In the genomic region with DNA sequence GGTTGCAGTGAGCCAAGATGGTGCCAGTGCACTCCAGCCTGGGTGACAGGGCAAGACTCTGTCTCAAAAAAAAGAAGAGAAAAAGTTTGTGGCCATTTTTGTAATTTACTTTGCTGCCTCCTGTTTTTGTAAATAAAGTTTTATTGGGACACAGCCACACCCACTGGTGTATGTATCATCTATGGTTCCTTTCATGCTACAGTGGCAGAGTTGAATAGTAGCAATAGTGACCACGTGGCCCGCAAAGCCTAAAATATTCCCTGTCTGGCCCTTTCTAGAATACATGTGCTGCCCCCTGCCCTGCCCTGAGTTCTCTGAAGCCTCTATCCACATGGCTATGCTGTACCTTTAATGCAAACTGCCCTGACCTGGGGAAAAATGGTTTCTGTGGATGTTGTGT, we compare ENCODE assay signal across 20 cellular contexts.
A peak's percentile ranks its signal among the peaks of the same experiment; 100 is the strongest.
DNase-seq lines count a peak whose midpoint lies in the region; ATAC-seq, FAIRE-seq and TF ChIP-seq lines count a peak whose summit lies in the region.
"Had no signal": no experiment of that assay in that cellular context is flagged by ENCODE, and none has a peak within 500 bp of the region (broad histone marks: within the 10 kb centered on the region; RNA-seq: fewer than 3 reads in every experiment).

No MANE protein-coding gene starts in this region.

- no peak overlapping the region for H3K4me3 Mint-ChIP-seq in activated CD8-positive, alpha-beta T cell treated with anti-CD3 and anti-CD28 coated beads for 36 hours
- H3K4me3 Mint-ChIP-seq: CD4-positive, alpha-beta memory T cell had no signal

- no peak overlapping the region for H3K4me2 ChIP-seq in HepG2 (ENCODE audit: low read depth, low read length)
- no peak overlapping the region for H3K4me2 ChIP-seq in K562 (ENCODE audit: insufficient read depth, low read length)
- H3K4me2 ChIP-seq in osteoblast (ENCODE audit: insufficient read depth, low read length), result no peak overlapping the region
- H3K4me2 ChIP-seq: A549 had no signal

- H3K9me1 ChIP-seq in K562 (ENCODE audit: control insufficient read depth, insufficient read depth, low read length), result no peaks in the 10 kb centered on the region

- H3K79me2 ChIP-seq in HepG2 (ENCODE audit: insufficient read depth, low read length) (no peaks in the 10 kb centered on the region), K562 (ENCODE audit: control insufficient read depth, insufficient read depth, low read length) (no peaks in the 10 kb centered on the region), osteoblast (ENCODE audit: insufficient read depth, low read length) (no peaks in the 10 kb centered on the region)

- CTCF ChIA-PET in HepG2 (lab: Yijun Ruan, JAX; ENCODE audit: low intra/inter-chr PET ratio, low total read pairs), result no interaction called here
- CTCF ChIA-PET in K562 (lab: Yijun Ruan, JAX; ENCODE audit: low intra/inter-chr PET ratio), result no interaction called here
- CTCF ChIA-PET in activated CD8-positive, alpha-beta T cell treated with anti-CD3 and anti-CD28 coated beads for 36 hours (lab: Charles Lee), result no interaction called here

- TF ChIP-seq POLR2A in HepG2 (IDR thresholded peaks at IDR 0.05; ENCODE audit: insufficient read depth in 1 of 2, low read depth in 2 of 2, low read length in 2 of 2) (no peak), right lobe of liver (IDR thresholded peaks at IDR 0.05) (no peak), K562 (conservative IDR thresholded peaks at IDR 0.05) (no peak)

- no peak for TF ChIP-seq EP300 in HepG2 (IDR thresholded peaks at IDR 0.05; ENCODE audit: low read depth in 2 of 2, low read length in 2 of 2)
- TF ChIP-seq EP300 in HepG2 (CRISPR knock-in tag; IDR thresholded peaks at IDR 0.05; ENCODE audit: borderline replicate concordance), result no peak
- no peak for TF ChIP-seq EP300 in K562 (IDR thresholded peaks at IDR 0.05; ENCODE audit: low read length)

- no peaks in the 10 kb centered on the region for H4K20me1 ChIP-seq in HepG2 (ENCODE audit: insufficient read depth, low read length)
- H4K20me1 ChIP-seq in K562 (replicated peaks; ENCODE audit: control insufficient read depth, insufficient read depth, low read length), result no peaks in the 10 kb centered on the region
- H4K20me1 ChIP-seq in osteoblast (ENCODE audit: insufficient read depth, low read length), result no peaks in the 10 kb centered on the region

- H3K27me3 ChIP-seq in HepG2 (ENCODE audit: control insufficient read depth in 1 of 2, insufficient read depth in 2 of 2, low read length in 2 of 2) (peaks cover 0 to 26% of the 10 kb centered on the region in 2 experiments), right lobe of liver (no peaks in the 10 kb centered on the region), K562 (ENCODE audit: control insufficient read depth in 2 of 2, insufficient read depth in 2 of 2, low read length in 2 of 2) (no peaks in the 10 kb centered on the region), osteoblast (ENCODE audit: insufficient read depth, low read length) (no peaks in the 10 kb centered on the region)

- no peaks in the 10 kb centered on the region for H3K4me1 Mint-ChIP-seq in activated CD8-positive, alpha-beta T cell treated with anti-CD3 and anti-CD28 coated beads for 36 hours (ENCODE audit: low read depth)
- H3K4me1 Mint-ChIP-seq: CD4-positive, alpha-beta memory T cell had no signal

- no peak overlapping the region for H3K27ac Mint-ChIP-seq in activated CD8-positive, alpha-beta T cell treated with anti-CD3 and anti-CD28 coated beads for 36 hours
- H3K27ac Mint-ChIP-seq: CD4-positive, alpha-beta memory T cell had no signal

- H3K36me3 Mint-ChIP-seq in activated CD8-positive, alpha-beta T cell treated with anti-CD3 and anti-CD28 coated beads for 36 hours (ENCODE audit: low read depth), result no peaks in the 10 kb centered on the region
- H3K36me3 Mint-ChIP-seq: CD4-positive, alpha-beta memory T cell had no signal

- intact Hi-C loops in HepG2 (cut with micrococcal nuclease; ENCODE audit: unreplicated experiment), result no loop called here
- intact Hi-C loops in right lobe of liver (cut with DNase I), result no loop called here
- intact Hi-C loops in K562 (cut with micrococcal nuclease), result no loop called here
- intact Hi-C loops in activated CD8-positive, alpha-beta T cell treated with anti-CD3 and anti-CD28 coated beads for 36 hours (cut with micrococcal nuclease), result no loop called here

- H3K27ac ChIP-seq in HepG2 (ENCODE audit: extremely low read length, insufficient read depth, low read length), result no peak overlapping the region
- no peak overlapping the region for H3K27ac ChIP-seq in right lobe of liver
- no peak overlapping the region for H3K27ac ChIP-seq in K562 (ENCODE audit: extremely low read depth, low read depth, low read length)
- no peak overlapping the region for H3K27ac ChIP-seq in osteoblast (ENCODE audit: low read depth, low read length)
- H3K27ac ChIP-seq: A549 had no signal

- in situ Hi-C loops in HepG2 (cut with HindIII; ENCODE audit: extremely low pct_ligation_motif_present, low pct_unique_long_range_greater_than_20kb) (no loop called here), K562 (cut with MboI) (no loop called here)

- no peak overlapping the region for H3K9ac ChIP-seq in HepG2 (ENCODE audit: insufficient read depth, low read depth, low read length)
- no peak overlapping the region for H3K9ac ChIP-seq in K562 (ENCODE audit: insufficient read depth in 1 of 2, low read depth in 2 of 2, low read length in 2 of 2)

- DNase-seq in HepG2 (ENCODE audit: low spot score) (no peak), right lobe of liver (no peak), K562 (ENCODE audit: extremely low read depth in 1 of 4, low spot score in 3 of 4) (no peak), osteoblast (ENCODE audit: insufficient read length, low spot score, missing footprints) (peak; percentile 60), AG08395 (ENCODE audit: low spot score) (no peak)
- no peak for DNase-seq in activated CD8-positive, alpha-beta T cell treated with anti-CD3 and anti-CD28 coated beads for 36 hours
- DNase-seq: 8988T; ACHN; C1 segment of cervical spinal cord; Calu3; CD4-positive, alpha-beta memory T cell; COR-L47; DMS53; DMS79 treated with DMSO at 0.1 percent for 48 hours; GF-D8; H7; HCEC 1CT had no signal

- H3K4me3 ChIP-seq in HepG2 (replicated peaks in 1 of 3; ENCODE audit: insufficient read depth in 1 of 3, low read depth in 2 of 3, low read length in 3 of 3), result no peak overlapping the region
- no peak overlapping the region for H3K4me3 ChIP-seq in right lobe of liver
- no peak overlapping the region for H3K4me3 ChIP-seq in K562
- H3K4me3 ChIP-seq in osteoblast (ENCODE audit: insufficient read depth, low read length), result no peak overlapping the region
- H3K4me3 ChIP-seq: A549 had no signal

- H3K27me3 Mint-ChIP-seq in activated CD8-positive, alpha-beta T cell treated with anti-CD3 and anti-CD28 coated beads for 36 hours, result no peaks in the 10 kb centered on the region

- no peaks in the 10 kb centered on the region for H3K36me3 ChIP-seq in HepG2 (replicated peaks in 1 of 2; ENCODE audit: control insufficient read depth in 1 of 2, insufficient read depth in 2 of 2, low read length in 2 of 2)
- no peaks in the 10 kb centered on the region for H3K36me3 ChIP-seq in right lobe of liver
- H3K36me3 ChIP-seq in K562 (ENCODE audit: control insufficient read depth, insufficient read depth, low read length), result no peaks in the 10 kb centered on the region
- no peaks in the 10 kb centered on the region for H3K36me3 ChIP-seq in osteoblast (ENCODE audit: insufficient read depth, low read length)

- TF ChIP-seq CTCF in HepG2 (CRISPR knock-in tag; IDR thresholded peaks at IDR 0.05) (no peak), right lobe of liver (IDR thresholded peaks at IDR 0.05) (no peak), K562 (IDR thresholded peaks at IDR 0.05 in 2 of 3, conservative IDR thresholded peaks at IDR 0.05 in 1 of 3; ENCODE audit: insufficient read depth in 2 of 3, low read depth in 1 of 3, low read length in 3 of 3) (no peak), osteoblast (IDR thresholded peaks at IDR 0.05; ENCODE audit: extremely low read depth, low read depth, low read length) (no peak)
- TF ChIP-seq CTCF in activated CD8-positive, alpha-beta T cell treated with anti-CD3 and anti-CD28 coated beads for 36 hours (IDR thresholded peaks at IDR 0.05), result no peak

- 29% methylated on average over 2 of the region's 2 CpGs for WGBS in HepG2 (ENCODE audit: low lambda C conversion rate)
- WGBS in right lobe of liver (ENCODE audit: insufficient coverage, low coverage, low lambda C conversion rate, missing lambda C conversion rate), result 67% methylated on average over 1 of the region's 2 CpGs
- 22% methylated on average over 2 of the region's 2 CpGs for WGBS in K562 (ENCODE audit: insufficient coverage, low coverage, missing lambda C conversion rate)

- no peak for FAIRE-seq in HepG2 (lab: Jason Lieb, UNC)
- no peak for FAIRE-seq in K562 (lab: Jason Lieb, UNC)
- FAIRE-seq: A549, GM12892, H1 had no signal

- no TSS peak for BruUV-seq in HepG2 (replicated peaks; lab: Mats Ljungman, UMichigan)
- no TSS peak for BruUV-seq in K562 (replicated peaks; lab: Mats Ljungman, UMichigan)

- POLR2A ChIA-PET in HepG2 (lab: Yijun Ruan, JAX), result no interaction called here
- POLR2A ChIA-PET in K562 (lab: Yijun Ruan, JAX), result no interaction called here
- POLR2A ChIA-PET in activated CD8-positive, alpha-beta T cell treated with anti-CD3 and anti-CD28 coated beads for 36 hours (lab: Charles Lee), result no interaction called here

- H2AFZ ChIP-seq in HepG2 (ENCODE audit: low read length) (no peak overlapping the region), K562 (ENCODE audit: low read depth, low read length) (no peak overlapping the region), osteoblast (ENCODE audit: low read length) (no peak overlapping the region)

- H3K4me1 ChIP-seq in HepG2 (ENCODE audit: insufficient read depth, low read length) (no peaks in the 10 kb centered on the region), right lobe of liver (no peaks in the 10 kb centered on the region), K562 (replicated peaks in 1 of 2; ENCODE audit: control insufficient read depth in 2 of 2, insufficient read depth in 2 of 2, low read length in 2 of 2) (no peaks in the 10 kb centered on the region), osteoblast (ENCODE audit: insufficient read depth, low read length) (no peaks in the 10 kb centered on the region)
- H3K4me1 ChIP-seq: A549 had no signal

- no peaks in the 10 kb centered on the region for H3K9me3 Mint-ChIP-seq in activated CD8-positive, alpha-beta T cell treated with anti-CD3 and anti-CD28 coated beads for 36 hours
- H3K9me3 Mint-ChIP-seq: CD4-positive, alpha-beta memory T cell had no signal

- TF ChIP-seq RAD21 in HepG2 (CRISPR knock-in tag; IDR thresholded peaks at IDR 0.05) (no peak), K562 (CRISPR knock-in tag; conservative IDR thresholded peaks at IDR 0.05 in 1 of 2, IDR thresholded peaks at IDR 0.05 in 1 of 2) (no peak)

- no peaks in the 10 kb centered on the region for H3K9me3 ChIP-seq in HepG2 (ENCODE audit: low read length)
- H3K9me3 ChIP-seq in right lobe of liver, result no peaks in the 10 kb centered on the region
- H3K9me3 ChIP-seq in K562 (replicated peaks; ENCODE audit: control insufficient read depth, insufficient read depth, low read depth, low read length), result no peaks in the 10 kb centered on the region
- H3K9me3 ChIP-seq in osteoblast (ENCODE audit: low read depth, low read length), result no peaks in the 10 kb centered on the region
- H3K9me3 ChIP-seq: A549 had no signal

- peak; percentile 48; the same call in 2 of the 3 replicates for ATAC-seq in HepG2
- ATAC-seq in right lobe of liver, result no peak
- ATAC-seq in K562, result no peak
- no peak for ATAC-seq in activated CD8-positive, alpha-beta T cell treated with anti-CD3 and anti-CD28 coated beads for 36 hours
- ATAC-seq: A549 had no signal
